12 cellular contexts compared by ENCODE assay signal in genomic region chr5:1513326-1514026, GRCh38. TPM values are rescaled to one million over a fixed set of nuclear protein-coding genes. Genes with fewer than 3 reads are reported as not detected.
DNase-seq lines count a peak whose midpoint lies in the region; ATAC-seq, FAIRE-seq and TF ChIP-seq lines count a peak whose summit lies in the region.
"Had no signal": no experiment of that assay in that cellular context is flagged by ENCODE, and none has a peak within 500 bp of the region (broad histone marks: within the 10 kb centered on the region; RNA-seq: fewer than 3 reads in every experiment).

No MANE protein-coding gene starts in this region.

- TF ChIP-seq CTCF in bronchial epithelial cell (IDR thresholded peaks at IDR 0.05; ENCODE audit: insufficient read depth, low read length, severe bottlenecking) (no peak), lung (IDR thresholded peaks at IDR 0.05; ENCODE audit: control extremely low read depth, extremely low read depth) (no peak), stomach (IDR thresholded peaks at IDR 0.05) (no peak)

- intact Hi-C loops in stomach (cut with DNase I; ENCODE audit: low total_unique reads) = no loop called here

- H3K4me1 ChIP-seq in lung (ENCODE audit: control insufficient read depth in 2 of 2, insufficient read depth in 2 of 2, low read length in 2 of 2) (peaks cover 0 to 20% of the 10 kb centered on the region in 2 donors), stomach (peaks cover 0 to 17% (median 16%) of the 10 kb centered on the region in 4 donors)

- peak overlapping the region in 1 of 2 donors; percentile 35 for H3K27ac ChIP-seq in lung (ENCODE audit: low read depth in 1 of 2, low read length in 1 of 2)
- H3K27ac ChIP-seq in stomach = peak overlapping the region in 1 of 5 donors; percentile 8
- H3K27ac ChIP-seq: KMS-11 had no signal

- H3K27me3 ChIP-seq in bronchial epithelial cell (ENCODE audit: control insufficient read depth, insufficient read depth, low read length) = no peaks in the 10 kb centered on the region
- H3K27me3 ChIP-seq in lung (ENCODE audit: control insufficient read depth, insufficient read depth) = no peaks in the 10 kb centered on the region
- no peaks in the 10 kb centered on the region for H3K27me3 ChIP-seq in stomach
- no peaks in the 10 kb centered on the region for H3K27me3 ChIP-seq in MG63

- peaks cover 5% of the 10 kb centered on the region for H3K36me3 ChIP-seq in bronchial epithelial cell (ENCODE audit: control insufficient read depth, insufficient read depth, low read length)
- peaks cover 0 to 36% of the 10 kb centered on the region in 2 donors for H3K36me3 ChIP-seq in lung (ENCODE audit: control insufficient read depth in 2 of 2, insufficient read depth in 2 of 2, low read length in 2 of 2)
- H3K36me3 ChIP-seq in stomach = peaks cover 0 to 61% (median 58%) of the 10 kb centered on the region in 4 donors
- peaks cover 90% of the 10 kb centered on the region for H3K36me3 ChIP-seq in MG63

- TF ChIP-seq POLR2A in stomach (IDR thresholded peaks at IDR 0.05) = no peak

- H3K4me3 ChIP-seq in bronchial epithelial cell (ENCODE audit: low read depth, low read length) (no peak overlapping the region), lung (no peak overlapping the region), stomach (no peak overlapping the region), MG63 (no peak overlapping the region)

- TF ChIP-seq EP300 in stomach (IDR thresholded peaks at IDR 0.05) = no peak

- ATAC-seq in lung (ENCODE audit: insufficient read depth, low FRiP score) (no peak), GM18502 (IDR thresholded peaks at IDR 0.05; ENCODE audit: poor library complexity, unreplicated experiment) (no peak)

- no peaks in the 10 kb centered on the region for H3K9me3 ChIP-seq in lung (ENCODE audit: control insufficient read depth in 2 of 2, insufficient read depth in 1 of 2, low read length in 1 of 2)
- no peaks in the 10 kb centered on the region for H3K9me3 ChIP-seq in stomach
- no peaks in the 10 kb centered on the region for H3K9me3 ChIP-seq in MG63

- FAIRE-seq in bronchial epithelial cell (lab: Jason Lieb, UNC) = peak; percentile 72
- FAIRE-seq: GM12892, H54 had no signal

- 40 to 51% methylated on average over 26 of the region's 26 CpGs for WGBS in lung, 2 donors
- 74 to 82% (median 76%) methylated on average over 25 to 26 of the region's 26 CpGs for WGBS in stomach, 5 donors

- peak; percentile 21 for DNase-seq in activated CD4-positive, CD25-positive, alpha-beta regulatory T cell treated with anti-CD3 and anti-CD28 coated beads, Interleukin-2, amount 50 U/mL, for 72 hours
- no peak for DNase-seq in activated CD4-positive, CD25-positive, alpha-beta regulatory T cell (lab: John Stamatoyannopoulos, UW)
- DNase-seq in bronchial epithelial cell (ENCODE audit: low read depth) (no peak), lung (ENCODE audit: low spot score) (peak; percentile 29), stomach (peak; percentile 23), NCI-H1930 (lab: John Stamatoyannopoulos, UW) (no peak), MG63 (no peak)
- DNase-seq: retina had no signal

RNA-seq across cellular contexts. Expression of gene LPCAT1, which starts 10.3 kb away (rescaled TPM):
- 18.8 and 25.3 TPM in 2 replicates for total RNA-seq in bronchial epithelial cell
- total RNA-seq in lung = 100 to 1,000 TPM; 320 to 565 TPM
- polyA plus RNA-seq in lung = 100 to 1,000 TPM; 198 to 669 TPM
- 100 to 1,000 TPM in 1 of 5 donors, 10 to 100 TPM in 4; 13.4 to 229 (median 17.4) TPM for total RNA-seq in stomach
- 10 to 100 TPM in 2 of 3 donors, 1 to 10 TPM in 1; 5.2 to 11.8 (median 11.6) TPM for polyA plus RNA-seq in stomach
- 130 and 166 TPM in 2 replicates for total RNA-seq in MG63 (2014; rRNA removed; shearing (Covaris generic); ENCODE audit: low replicate concordance)

Comparison
In these comparisons a context has a peak if more than half of its experiments do, and no peak if none do; other contexts are left out.
1. DNase-seq: peak in activated CD4-positive, CD25-positive, alpha-beta regulatory T cell treated with anti-CD3 and anti-CD28 coated beads, Interleukin-2, amount 50 U/mL, for 72 hours (single experiment), lung (single experiment) and stomach (single experiment); none in activated CD4-positive, CD25-positive, alpha-beta regulatory T cell (0 of 4), bronchial epithelial cell (single experiment), NCI-H1930 (0 of 2) and MG63 (single experiment).